ENCODE assay signal across 18 cellular contexts in the genomic region with DNA sequence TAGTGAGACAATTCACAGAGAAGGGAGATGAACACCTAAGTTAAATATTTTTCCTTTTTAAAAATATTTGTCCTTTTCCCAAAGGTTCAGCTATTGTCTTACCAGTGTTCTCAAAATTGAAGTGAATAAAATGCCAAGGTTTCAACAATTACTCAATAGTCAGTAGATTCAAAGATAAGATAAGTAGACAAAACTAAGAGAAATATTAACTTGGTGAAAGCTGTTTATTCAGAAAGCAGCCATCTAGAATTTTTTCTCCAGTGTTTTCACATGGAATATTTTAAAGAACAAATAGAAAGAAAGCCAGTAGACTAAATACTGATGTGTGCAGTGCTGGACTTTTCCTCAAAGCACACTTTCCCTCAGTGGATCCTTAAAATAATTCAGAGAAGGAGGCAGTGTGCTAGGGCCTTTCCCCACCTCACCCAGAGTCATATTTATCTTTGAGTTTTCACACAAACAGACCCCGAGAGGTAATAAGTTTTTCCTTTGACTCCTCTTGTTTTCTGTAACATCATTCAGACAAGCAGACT.
A peak's percentile ranks its signal among the peaks of the same experiment; 100 is the strongest.
DNase-seq lines count a peak whose midpoint lies in the region; ATAC-seq, FAIRE-seq and TF ChIP-seq lines count a peak whose summit lies in the region.
"Had no signal": no experiment of that assay in that cellular context is flagged by ENCODE, and none has a peak within 500 bp of the region (broad histone marks: within the 10 kb centered on the region; RNA-seq: fewer than 3 reads in every experiment).

No MANE protein-coding gene starts in this region.

- peak overlapping the region; percentile 60 for H3K27ac Mint-ChIP-seq in stimulated activated naive CD8-positive, alpha-beta T cell treated with anti-CD3 and anti-CD28 coated beads, Interleukin-15, Interleukin-2, amounts not matched to agents 100 ng/mL and 50 ng/mL, for 24 hours
- H3K27ac Mint-ChIP-seq: GM23338 had no signal

- H3K27ac ChIP-seq in left ventricle myocardium inferior (replicated peaks) (peak overlapping the region; percentile 24), heart left ventricle (peak overlapping the region in 6 of 12 donors; percentile 3 to 52 (median 21)), GM12878 (ENCODE audit: control insufficient read depth, insufficient read depth) (peak overlapping the region; percentile 98)
- H3K27ac ChIP-seq: psoas muscle had no signal

- H3K79me2 ChIP-seq in GM12878 (ENCODE audit: control insufficient read depth, insufficient read depth, low read length), result peaks cover 63% of the 10 kb centered on the region

- H3K9me3 ChIP-seq in left ventricle myocardium inferior (replicated peaks) (no peaks in the 10 kb centered on the region), heart left ventricle (no peaks in the 10 kb centered on the region), GM12878 (replicated peaks; ENCODE audit: control insufficient read depth, insufficient read depth, low read length) (no peaks in the 10 kb centered on the region; the same call in 2 of the 3 replicates)
- H3K9me3 ChIP-seq: MG63, psoas muscle had no signal

- FAIRE-seq in GM12878 (lab: Jason Lieb, UNC), result no peak

- peaks cover 33% of the 10 kb centered on the region for H3K4me1 Mint-ChIP-seq in stimulated activated naive CD8-positive, alpha-beta T cell treated with anti-CD3 and anti-CD28 coated beads, Interleukin-15, Interleukin-2, amounts not matched to agents 100 ng/mL and 50 ng/mL, for 24 hours (ENCODE audit: low read depth)
- H3K4me1 Mint-ChIP-seq: GM23338 had no signal

- TF ChIP-seq CTCF in left ventricle myocardium inferior (IDR thresholded peaks at IDR 0.05; ENCODE audit: borderline replicate concordance), result no peak
- no peak for TF ChIP-seq CTCF in heart left ventricle (IDR thresholded peaks at IDR 0.05)
- TF ChIP-seq CTCF in GM12878 (IDR thresholded peaks at IDR 0.05 in 2 of 3, conservative IDR thresholded peaks at IDR 0.05 in 1 of 3; ENCODE audit: control insufficient read depth in 2 of 3, extremely low read depth in 1 of 3, insufficient read depth in 1 of 3, low read depth in 3 of 3, low read length in 3 of 3), result no peak

- TF ChIP-seq POLR2A in heart left ventricle (IDR thresholded peaks at IDR 0.05), result no peak
- no peak for TF ChIP-seq POLR2A in GM12878 (IDR thresholded peaks at IDR 0.05; ENCODE audit: low read depth, low read length)

- CTCF ChIA-PET in GM12878 (lab: Yijun Ruan, JAX), result interaction anchor here (1.4 to 5.5 kb wide), 3 partner anchors 11 to 91 kb away, joined by 3 to 61 read pairs (median 6); no protein-coding TSS in a partner anchor

- RAD21 ChIA-PET in GM12878 (lab: Charles Lee; ENCODE audit: unreplicated experiment), result interaction anchor here (1.9 to 12.1 kb wide), 7 partner anchors 12 to 425 kb away, joined by 5 to 356 read pairs (median 38); a partner anchor contains a TSS

- intact Hi-C loops in left ventricle myocardium inferior (cut with micrococcal nuclease) (no loop called here), heart left ventricle (cut with DNase I) (loop anchor here in 6 of 10 donors (5.0 to 10.0 kb wide), 5 partner anchors 144 to 564 kb away; a partner anchor contains a TSS), GM12878 (cut with micrococcal nuclease; ENCODE audit: unreplicated experiment) (no loop called here)

- TF ChIP-seq RAD21 in GM12878 (IDR thresholded peaks at IDR 0.05; ENCODE audit: insufficient read depth, low read depth, low read length), result 0 out of 2 replicates have a peak, but pooled peaks have one; percentile 4

- peaks cover 26% of the 10 kb centered on the region for H3K9me3 Mint-ChIP-seq in stimulated activated naive CD8-positive, alpha-beta T cell treated with anti-CD3 and anti-CD28 coated beads, Interleukin-15, Interleukin-2, amounts not matched to agents 100 ng/mL and 50 ng/mL, for 24 hours
- H3K9me3 Mint-ChIP-seq: GM23338 had no signal

- peak overlapping the region; percentile 50 for H3K4me3 Mint-ChIP-seq in stimulated activated naive CD8-positive, alpha-beta T cell treated with anti-CD3 and anti-CD28 coated beads, Interleukin-15, Interleukin-2, amounts not matched to agents 100 ng/mL and 50 ng/mL, for 24 hours
- H3K4me3 Mint-ChIP-seq: GM23338 had no signal

- H3K4me1 ChIP-seq in left ventricle myocardium inferior (peaks cover 70% of the 10 kb centered on the region), heart left ventricle (peaks cover 5 to 69% (median 37%) of the 10 kb centered on the region in 12 donors), GM12878 (ENCODE audit: control insufficient read depth, insufficient read depth, low read length) (peaks cover 58% of the 10 kb centered on the region)

- H3K36me3 Mint-ChIP-seq in stimulated activated naive CD8-positive, alpha-beta T cell treated with anti-CD3 and anti-CD28 coated beads, Interleukin-15, Interleukin-2, amounts not matched to agents 100 ng/mL and 50 ng/mL, for 24 hours (ENCODE audit: low read depth), result peaks cover 23% of the 10 kb centered on the region

- H2AFZ ChIP-seq in GM12878 (ENCODE audit: control insufficient read depth, low read depth, low read length), result no peak overlapping the region; the same call in 1 of the 2 replicates
- H2AFZ ChIP-seq: GM23338 had no signal

- ATAC-seq in heart left ventricle (no peak), HG02885 (IDR thresholded peaks at IDR 0.05; ENCODE audit: poor library complexity, unreplicated experiment) (peak; percentile 6), GM12878 (peak; percentile 2)
- ATAC-seq: GM23338, psoas muscle had no signal

- DNase-seq in left ventricle myocardium inferior (no peak), heart left ventricle (no peak), GM12878 (ENCODE audit: low read depth, low spot score) (no peak), ecto neural progenitor cell (ENCODE audit: low spot score) (no peak), GDM1 (lab: John Stamatoyannopoulos, UW) (no peak)
- DNase-seq in activated effector memory CD4-positive, alpha-beta T cell treated with Interleukin-2 at 50 U/mL for 16 hours, result no peak
- DNase-seq: activated CD4-positive, alpha-beta T cell treated with anti-CD3 and anti-CD28 coated beads, Interleukin-2, amount 50 U/mL, for 1 hour; DMS 273 treated with DMSO at 0.1 percent for 48 hours; effector CD4-positive, alpha-beta T cell; hypothalamus; MG63; NCI-H187; NCI-H446; psoas muscle; SIG-M5 had no signal

- peak overlapping the region; percentile 99 for H3K4me2 ChIP-seq in GM12878 (ENCODE audit: control insufficient read depth, insufficient read depth)
- H3K4me2 ChIP-seq: GM23338 had no signal

- SMC1A ChIA-PET in GM12878 (lab: Charles Lee; ENCODE audit: uncharacterized antibody, unreplicated experiment), result interaction anchor here (0.6 to 16.9 kb wide), 14 partner anchors 9 to 528 kb away, joined by 3 to 805 read pairs (median 6); no protein-coding TSS in a partner anchor

- peak overlapping the region; percentile 90 for H3K9ac ChIP-seq in GM12878 (ENCODE audit: control insufficient read depth, insufficient read depth, low read length)

- in situ Hi-C loops in GM12878 (cut with MboI), result loop anchor here (25.0 kb wide), 1 partner anchor 96 kb away; no protein-coding TSS in a partner anchor

- TSS peak; percentile 54 for BruUV-seq in GM12878 (replicated peaks; lab: Mats Ljungman, UMichigan)

- H3K36me3 ChIP-seq in left ventricle myocardium inferior (no peaks in the 10 kb centered on the region), heart left ventricle (no peaks in the 10 kb centered on the region), GM12878 (ENCODE audit: control insufficient read depth in 2 of 2, insufficient read depth in 2 of 2, low read length in 1 of 2) (no peaks in the 10 kb centered on the region)
- H3K36me3 ChIP-seq: MG63 had no signal

- TF ChIP-seq EP300 in GM12878 (IDR thresholded peaks at IDR 0.05; ENCODE audit: borderline replicate concordance in 1 of 2, control insufficient read depth in 1 of 2, low read depth in 2 of 2, low read length in 2 of 2), result no peak

- H4K20me1 ChIP-seq in GM12878 (ENCODE audit: control insufficient read depth, insufficient read depth), result no peaks in the 10 kb centered on the region

- POLR2A ChIA-PET in GM12878 (lab: Charles Lee), result interaction anchor here (1.0 to 15.2 kb wide), 7 partner anchors 14 to 425 kb away, joined by 3 to 204 read pairs (median 5); no protein-coding TSS in a partner anchor

- 80 to 97% (median 86%) methylated on average over 1 of the region's 1 CpG for WGBS in heart left ventricle, 4 donors
- 0% methylated on average over 1 of the region's 1 CpG for WGBS in GM12878 (ENCODE audit: insufficient coverage, insufficient replicate concordance, low lambda C conversion rate, missing lambda C conversion rate)

- no peak overlapping the region for H3K4me3 ChIP-seq in left ventricle myocardium inferior
- no peak overlapping the region for H3K4me3 ChIP-seq in heart left ventricle
- peak overlapping the region; percentile 75 for H3K4me3 ChIP-seq in GM12878
- H3K4me3 ChIP-seq: GM23338, MG63, psoas muscle had no signal

- no peaks in the 10 kb centered on the region for H3K27me3 ChIP-seq in left ventricle myocardium inferior (ENCODE audit: low read depth)
- no peaks in the 10 kb centered on the region for H3K27me3 ChIP-seq in heart left ventricle
- H3K27me3 ChIP-seq in GM12878 (replicated peaks in 1 of 2; ENCODE audit: control insufficient read depth in 2 of 2, insufficient read depth in 2 of 2, low read length in 1 of 2), result no peaks in the 10 kb centered on the region
- H3K27me3 ChIP-seq: MG63 had no signal

- no peaks in the 10 kb centered on the region for H3K27me3 Mint-ChIP-seq in stimulated activated naive CD8-positive, alpha-beta T cell treated with anti-CD3 and anti-CD28 coated beads, Interleukin-15, Interleukin-2, amounts not matched to agents 100 ng/mL and 50 ng/mL, for 24 hours

TF ChIP-seq in GM12878, 131 proteins besides CTCF, POLR2A, EP300 and RAD21 (continues in another document):
- TF ChIP-seq TBL1XR1 (IDR thresholded peaks at IDR 0.05; ENCODE audit: low read depth, low read length) (no peak), ZNF24 (IDR thresholded peaks at IDR 0.05) (no peak), POU2F2 (IDR thresholded peaks at IDR 0.05; ENCODE audit: borderline replicate concordance, low read depth, low read length) (no peak), SMAD1 (IDR thresholded peaks at IDR 0.05; ENCODE audit: low read depth, partially characterized antibody) (no peak), NFYA (IDR thresholded peaks at IDR 0.05; ENCODE audit: borderline replicate concordance, low read depth, low read length) (no peak)
- TF ChIP-seq, protein P1, sequence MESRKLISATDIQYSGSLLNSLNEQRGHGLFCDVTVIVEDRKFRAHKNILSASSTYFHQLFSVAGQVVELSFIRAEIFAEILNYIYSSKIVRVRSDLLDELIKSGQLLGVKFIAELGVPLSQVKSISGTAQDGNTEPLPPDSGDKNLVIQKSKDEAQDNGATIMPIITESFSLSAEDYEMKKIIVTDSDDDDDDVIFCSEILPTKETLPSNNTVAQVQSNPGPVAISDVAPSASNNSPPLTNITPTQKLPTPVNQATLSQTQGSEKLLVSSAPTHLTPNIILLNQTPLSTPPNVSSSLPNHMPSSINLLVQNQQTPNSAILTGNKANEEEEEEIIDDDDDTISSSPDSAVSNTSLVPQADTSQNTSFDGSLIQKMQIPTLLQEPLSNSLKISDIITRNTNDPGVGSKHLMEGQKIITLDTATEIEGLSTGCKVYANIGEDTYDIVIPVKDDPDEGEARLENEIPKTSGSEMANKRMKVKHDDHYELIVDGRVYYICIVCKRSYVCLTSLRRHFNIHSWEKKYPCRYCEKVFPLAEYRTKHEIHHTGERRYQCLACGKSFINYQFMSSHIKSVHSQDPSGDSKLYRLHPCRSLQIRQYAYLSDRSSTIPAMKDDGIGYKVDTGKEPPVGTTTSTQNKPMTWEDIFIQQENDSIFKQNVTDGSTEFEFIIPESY (IDR thresholded peaks at IDR 0.05), result no peak

Comparison
In these comparisons a context has a peak if more than half of its experiments do, and no peak if none do; other contexts are left out.
1. intact Hi-C loops: an anchor here in heart left ventricle (5.0 to 10.0 kb wide); none called in left ventricle myocardium inferior and GM12878.
2. ATAC-seq: peak in HG02885 (single experiment) and GM12878 (single experiment); none in heart left ventricle (0 of 4).